In the genomic region with DNA sequence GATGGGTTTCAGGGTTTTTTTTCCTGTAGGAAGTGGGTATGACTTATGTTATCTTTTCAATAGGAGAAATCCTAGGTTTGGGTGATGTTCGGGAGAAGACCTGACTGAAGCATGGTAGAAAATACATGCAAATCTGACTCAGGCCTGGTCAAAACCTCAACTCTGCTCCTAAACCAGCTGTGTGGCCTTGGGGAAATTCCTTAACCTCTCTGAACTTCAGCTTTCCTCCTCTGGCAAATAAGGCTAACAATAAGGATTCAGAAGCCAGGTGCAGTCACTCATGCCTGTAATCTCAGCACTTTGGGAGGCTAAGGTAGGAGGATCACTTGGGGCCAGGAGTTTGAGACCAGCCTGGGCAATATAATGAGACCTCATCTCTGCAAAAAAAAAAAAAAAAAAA, we compare ENCODE assay signal across 27 cellular contexts.
"Had no signal": no experiment of that assay in that cellular context is flagged by ENCODE, and none has a peak within 500 bp of the region (broad histone marks: within the 10 kb centered on the region; RNA-seq: fewer than 3 reads in every experiment).

No MANE protein-coding gene starts in this region.

- H2AFZ ChIP-seq: hepatocyte had no signal

- H3K36me3 ChIP-seq: colonic mucosa, esophagus muscularis mucosa, gastrocnemius medialis, gastroesophageal sphincter, heart left ventricle, heart right ventricle had no signal

- H3K27me3 ChIP-seq: colonic mucosa, foreskin keratinocyte had no signal

- H3K4me1 ChIP-seq: colonic mucosa, esophagus muscularis mucosa, foreskin keratinocyte, gastrocnemius medialis, gastroesophageal sphincter, heart left ventricle had no signal

- H3K4me2 ChIP-seq: hepatocyte had no signal

- FAIRE-seq: colon, endometrium, endothelial cell of umbilical vein, frontal cortex had no signal

- H3K4me3 ChIP-seq: colonic mucosa, coronary artery, dorsolateral prefrontal cortex, esophagus muscularis mucosa, gastrocnemius medialis, gastroesophageal sphincter, heart left ventricle, heart right ventricle, hepatocyte had no signal

- H3K79me2 ChIP-seq: hepatocyte had no signal

- H3K27ac ChIP-seq: colonic mucosa, coronary artery, dorsolateral prefrontal cortex, epithelial cell of prostate, esophagus muscularis mucosa, foreskin keratinocyte, gastrocnemius medialis, gastroesophageal sphincter, heart left ventricle, heart right ventricle, hepatocyte had no signal

- ATAC-seq: effector memory CD8-positive, alpha-beta T cell; esophagus mucosa; foreskin keratinocyte; gastrocnemius medialis; gastroesophageal sphincter; heart left ventricle; heart right ventricle had no signal

- DNase-seq: colonic mucosa; cortex of kidney; dermis blood vessel endothelial cell; dorsolateral prefrontal cortex; effector CD4-positive, alpha-beta T cell; effector CD8-positive, alpha-beta T cell; effector memory CD4-positive, alpha-beta T cell; effector memory CD8-positive, alpha-beta T cell; endodermal cell; erythroblast; foreskin fibroblast; foreskin keratinocyte; gastrocnemius medialis; glutamatergic neuron; head of caudate nucleus; heart left ventricle; heart right ventricle had no signal

- H3K9me3 ChIP-seq: colonic mucosa, esophagus muscularis mucosa, gastrocnemius medialis, gastroesophageal sphincter, heart left ventricle, heart right ventricle had no signal
